In the genomic region with DNA sequence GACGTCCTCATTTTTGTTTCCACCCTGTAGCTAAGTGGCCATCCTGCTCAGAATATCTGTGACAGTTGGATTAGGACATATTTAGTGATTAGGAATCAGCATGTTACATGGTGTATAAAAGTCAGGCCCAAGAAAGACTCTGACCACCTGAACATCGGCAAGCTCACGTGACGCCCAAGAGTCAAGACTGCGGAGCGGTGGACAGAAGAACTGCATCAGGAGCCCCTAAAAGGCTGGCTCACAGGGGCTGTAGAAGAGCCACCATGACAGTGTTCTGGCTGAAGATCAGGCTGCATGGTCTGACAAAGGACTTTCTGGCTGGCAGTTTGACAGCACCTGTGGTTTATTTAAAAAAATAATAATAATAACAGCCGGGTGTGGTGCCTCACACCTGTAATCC, we compare ENCODE assay signal across 24 cellular contexts.
DNase-seq lines count a peak whose midpoint lies in the region; ATAC-seq and TF ChIP-seq lines count a peak whose summit lies in the region.
"Had no signal": no experiment of that assay in that cellular context is flagged by ENCODE, and none has a peak within 500 bp of the region (broad histone marks: within the 10 kb centered on the region; RNA-seq: fewer than 3 reads in every experiment).

No MANE protein-coding gene starts in this region.

- intact Hi-C loops in natural killer cell (cut with micrococcal nuclease) (no loop called here), left ventricle myocardium superior (cut with micrococcal nuclease) (no loop called here)

- no peak for ATAC-seq in natural killer cell treated with Interleukin-12 subunit alpha and Interleukin-12 subunit beta and Interleukin-15 and Interleukin-18, amount 100 ng/mL, for 72 hours
- ATAC-seq in natural killer cell = no peak
- no peak for ATAC-seq in left ventricle myocardium superior
- ATAC-seq: gastroesophageal sphincter, K562 had no signal

- H3K9me3 Mint-ChIP-seq in T-helper 2 cell treated with Interferon-gamma antibody and Interleukin-4, amounts not matched to agents 5 μg/mL and 100 μg/mL, for 36 hours = peaks cover 28% of the 10 kb centered on the region
- peaks cover 9% of the 10 kb centered on the region for H3K9me3 Mint-ChIP-seq in natural killer cell treated with Interleukin-12 subunit alpha and Interleukin-12 subunit beta and Interleukin-15 and Interleukin-18, amount 100 ng/mL, for 72 hours
- peaks cover 0 to 6% of the 10 kb centered on the region in 2 donors for H3K9me3 Mint-ChIP-seq in natural killer cell
- H3K9me3 Mint-ChIP-seq: central memory CD8-positive, alpha-beta T cell had no signal

- peaks cover 53% of the 10 kb centered on the region for H3K4me1 Mint-ChIP-seq in T-helper 2 cell treated with Interferon-gamma antibody and Interleukin-4, amounts not matched to agents 5 μg/mL and 100 μg/mL, for 36 hours (ENCODE audit: low read depth)
- peaks cover 28 to 50% of the 10 kb centered on the region in 2 donors for H3K4me1 Mint-ChIP-seq in natural killer cell treated with Interleukin-12 subunit alpha and Interleukin-12 subunit beta and Interleukin-15 and Interleukin-18, amount 100 ng/mL, for 72 hours (ENCODE audit: low read depth in 2 of 2)
- H3K4me1 Mint-ChIP-seq in natural killer cell = peaks cover 38 to 60% of the 10 kb centered on the region in 2 donors

- no peak overlapping the region for H3K4me3 Mint-ChIP-seq in T-helper 2 cell treated with Interferon-gamma antibody and Interleukin-4, amounts not matched to agents 5 μg/mL and 100 μg/mL, for 36 hours
- no peak overlapping the region for H3K4me3 Mint-ChIP-seq in natural killer cell treated with Interleukin-12 subunit alpha and Interleukin-12 subunit beta and Interleukin-15 and Interleukin-18, amount 100 ng/mL, for 72 hours
- H3K4me3 Mint-ChIP-seq in natural killer cell = no peak overlapping the region
- H3K4me3 Mint-ChIP-seq: CD4-positive, CD25-positive, alpha-beta regulatory T cell had no signal

- peaks cover 22% of the 10 kb centered on the region for H3K36me3 Mint-ChIP-seq in T-helper 2 cell treated with Interferon-gamma antibody and Interleukin-4, amounts not matched to agents 5 μg/mL and 100 μg/mL, for 36 hours (ENCODE audit: low read depth)
- H3K36me3 Mint-ChIP-seq in natural killer cell treated with Interleukin-12 subunit alpha and Interleukin-12 subunit beta and Interleukin-15 and Interleukin-18, amount 100 ng/mL, for 72 hours = peaks cover 14% of the 10 kb centered on the region
- H3K36me3 Mint-ChIP-seq in natural killer cell = peaks cover 8% of the 10 kb centered on the region
- H3K36me3 Mint-ChIP-seq: CD4-positive, CD25-positive, alpha-beta regulatory T cell had no signal

- no peak for DNase-seq in T-helper 2 cell treated with Interferon-gamma antibody and Interleukin-4, amounts not matched to agents 5 μg/mL and 100 μg/mL, for 36 hours (ENCODE audit: low spot score)
- no peak for DNase-seq in T-helper 2 cell
- no peak for DNase-seq in natural killer cell treated with Interleukin-12 subunit alpha and Interleukin-12 subunit beta and Interleukin-15 and Interleukin-18, amount 100 ng/mL, for 72 hours (ENCODE audit: low spot score)
- no peak for DNase-seq in natural killer cell
- peak; percentile 41 for DNase-seq in mesenteric fat pad (ENCODE audit: low spot score)
- DNase-seq in substantia nigra (lab: John Stamatoyannopoulos, UW) = no peak
- DNase-seq in anterior cingulate cortex (lab: John Stamatoyannopoulos, UW) = no peak
- DNase-seq in left ventricle myocardium superior = no peak
- DNase-seq: CD4-positive, CD25-positive, alpha-beta regulatory T cell; dermis blood vessel endothelial cell; hippocampal formation; mesendoderm; NCI-H1092 treated with DMSO at 0.1 percent for 48 hours; NCI-H1930; NCI-H526 treated with DMSO at 0.1 percent for 48 hours; occipital lobe; PC-9; SHP77 treated with DMSO at 0.1 percent for 48 hours; T-helper 9 cell; WERI-Rb-1 had no signal

- peak overlapping the region; percentile 9 for H3K27ac Mint-ChIP-seq in T-helper 2 cell treated with Interferon-gamma antibody and Interleukin-4, amounts not matched to agents 5 μg/mL and 100 μg/mL, for 36 hours
- peak overlapping the region; percentile 72 to 84 for H3K27ac Mint-ChIP-seq in natural killer cell treated with Interleukin-12 subunit alpha and Interleukin-12 subunit beta and Interleukin-15 and Interleukin-18, amount 100 ng/mL, for 72 hours
- H3K27ac Mint-ChIP-seq in natural killer cell = no peak overlapping the region
- H3K27ac Mint-ChIP-seq: CD4-positive, CD25-positive, alpha-beta regulatory T cell had no signal

- no peaks in the 10 kb centered on the region for H3K27me3 Mint-ChIP-seq in T-helper 2 cell treated with Interferon-gamma antibody and Interleukin-4, amounts not matched to agents 5 μg/mL and 100 μg/mL, for 36 hours (ENCODE audit: low read depth)
- H3K27me3 Mint-ChIP-seq in natural killer cell treated with Interleukin-12 subunit alpha and Interleukin-12 subunit beta and Interleukin-15 and Interleukin-18, amount 100 ng/mL, for 72 hours = no peaks in the 10 kb centered on the region
- H3K27me3 Mint-ChIP-seq in natural killer cell (ENCODE audit: low read depth in 2 of 2) = no peaks in the 10 kb centered on the region
- H3K27me3 Mint-ChIP-seq: central memory CD8-positive, alpha-beta T cell had no signal

- no peak for TF ChIP-seq CTCF in natural killer cell (IDR thresholded peaks at IDR 0.05)

- H3K27ac ChIP-seq in substantia nigra (ENCODE audit: low read depth, low read length, poor library complexity, severe bottlenecking) = no peak overlapping the region
- H3K27ac ChIP-seq: 22Rv1, gastroesophageal sphincter, PC-9, WERI-Rb-1 had no signal

Comparison
In these comparisons a context has a peak if more than half of its experiments do, and no peak if none do; other contexts are left out.
1. H3K27ac Mint-ChIP-seq: peak in T-helper 2 cell treated with Interferon-gamma antibody and Interleukin-4, amounts not matched to agents 5 μg/mL and 100 μg/mL, for 36 hours (single experiment) and natural killer cell treated with Interleukin-12 subunit alpha and Interleukin-12 subunit beta and Interleukin-15 and Interleukin-18, amount 100 ng/mL, for 72 hours (2 of 2); none in natural killer cell (0 of 2).